Comparison of ENCODE assay signal across 2 cellular contexts in genomic region chr1:219958875-219959417, GRCh38.
TF ChIP-seq lines count a peak whose summit lies in the region.

No MANE protein-coding gene starts in this region.

TF ChIP-seq in HepG2, 621 proteins besides CTCF, POLR2A, EP300 and RAD21 (continues in another document):
- TF ChIP-seq HOXA3 (CRISPR knock-in tag; IDR thresholded peaks at IDR 0.05) = no peak
- no peak for TF ChIP-seq ZNF275 (CRISPR knock-in tag; IDR thresholded peaks at IDR 0.05; ENCODE audit: borderline replicate concordance)
- TF ChIP-seq TFE3 (CRISPR knock-in tag; IDR thresholded peaks at IDR 0.05) = no peak
- TF ChIP-seq SMAD1 (CRISPR knock-in tag; IDR thresholded peaks at IDR 0.05; ENCODE audit: borderline replicate concordance, low read depth) = no peak
- no peak for TF ChIP-seq NCOR1 (IDR thresholded peaks at IDR 0.05; ENCODE audit: borderline replicate concordance, low read length)
- TF ChIP-seq ZNF414 (CRISPR knock-in tag; IDR thresholded peaks at IDR 0.05) = no peak
- TF ChIP-seq AKAP8 (CRISPR knock-in tag; IDR thresholded peaks at IDR 0.05) = no peak
- TF ChIP-seq SNAPC4 (CRISPR knock-in tag; IDR thresholded peaks at IDR 0.05) = no peak
- no peak for TF ChIP-seq FOXO4 (CRISPR knock-in tag; conservative IDR thresholded peaks at IDR 0.05)
- TF ChIP-seq TOPORS (CRISPR knock-in tag; IDR thresholded peaks at IDR 0.05) = no peak
- no peak for TF ChIP-seq SKIL (CRISPR knock-in tag; IDR thresholded peaks at IDR 0.05; ENCODE audit: borderline replicate concordance)
- TF ChIP-seq SETDB1 (CRISPR knock-in tag; IDR thresholded peaks at IDR 0.05; ENCODE audit: borderline replicate concordance) = no peak
- TF ChIP-seq ZMYM4 (CRISPR knock-in tag; IDR thresholded peaks at IDR 0.05) = no peak
- no peak for TF ChIP-seq ZSCAN22 (CRISPR knock-in tag; IDR thresholded peaks at IDR 0.05)

TF ChIP-seq in H1, 55 proteins besides CTCF, POLR2A, EP300 and RAD21:
- TF ChIP-seq CTBP2 (IDR thresholded peaks at IDR 0.05; ENCODE audit: borderline replicate concordance, insufficient read depth, insufficient read length, low read length) = no peak
- no peak for TF ChIP-seq KDM5A (IDR thresholded peaks at IDR 0.05; ENCODE audit: low read length)
- TF ChIP-seq CHD1 (IDR thresholded peaks at IDR 0.05; ENCODE audit: low read depth, low read length) = no peak
- TF ChIP-seq KDM1A (IDR thresholded peaks at IDR 0.05; ENCODE audit: borderline replicate concordance, low read length) = no peak
- TF ChIP-seq ASH2L (IDR thresholded peaks at IDR 0.05; ENCODE audit: low read length) = no peak
- no peak for TF ChIP-seq PHF8 (conservative IDR thresholded peaks at IDR 0.05; ENCODE audit: low read depth, low read length)
- no peak for TF ChIP-seq JUN (IDR thresholded peaks at IDR 0.05; ENCODE audit: low read depth, low read length)
- TF ChIP-seq JUND (IDR thresholded peaks at IDR 0.05; ENCODE audit: low read length) = no peak
- no peak for TF ChIP-seq CEBPB (IDR thresholded peaks at IDR 0.05; ENCODE audit: low read depth, low read length)
- no peak for TF ChIP-seq GTF2F1 (IDR thresholded peaks at IDR 0.05; ENCODE audit: borderline replicate concordance, low read depth, low read length)
- no peak for TF ChIP-seq CBX8 (IDR thresholded peaks at IDR 0.05; ENCODE audit: borderline replicate concordance, low read depth, low read length)
- no peak for TF ChIP-seq POLR2AphosphoS5 (IDR thresholded peaks at IDR 0.05; ENCODE audit: low read depth, low read length)
- no peak for TF ChIP-seq TAF7 (optimal IDR thresholded peaks at IDR 0.05; ENCODE audit: borderline replicate concordance, low read depth, low read length)
- no peak for TF ChIP-seq ATF3 (IDR thresholded peaks at IDR 0.05; ENCODE audit: insufficient read depth, low read depth, low read length)
- no peak for TF ChIP-seq SIN3A (conservative IDR thresholded peaks at IDR 0.05 in 1 of 2, IDR thresholded peaks at IDR 0.05 in 1 of 2; ENCODE audit: low read depth in 1 of 2, low read length in 2 of 2)
